12 cellular contexts compared by ENCODE assay signal in genomic region chr1:25754421-25755195, GRCh38. TPM values are rescaled to one million over a fixed set of nuclear protein-coding genes. Genes with fewer than 3 reads are reported as not detected.
DNase-seq lines count a peak whose midpoint lies in the region; ATAC-seq and TF ChIP-seq lines count a peak whose summit lies in the region.
"Had no signal": no experiment of that assay in that cellular context is flagged by ENCODE, and none has a peak within 500 bp of the region (broad histone marks: within the 10 kb centered on the region; RNA-seq: fewer than 3 reads in every experiment).

No MANE protein-coding gene starts in this region.

- POLR2A ChIA-PET in activated CD4-positive, alpha-beta T cell treated with anti-CD3 and anti-CD28 coated beads, Interleukin-2, amount 10 ng/mL, durations not matched to agents 7 days and 5 days (lab: Charles Lee), result no interaction called here

- no peak overlapping the region for H3K4me3 Mint-ChIP-seq in activated CD4-positive, alpha-beta T cell treated with anti-CD3 and anti-CD28 coated beads, Interleukin-2, amount 10 ng/mL, durations not matched to agents 7 days and 5 days
- H3K4me3 Mint-ChIP-seq in activated CD4-positive, alpha-beta T cell treated with anti-CD3 and anti-CD28 coated beads, Interleukin-2, amount 10 ng/mL, durations not matched to agents 24 days and 14 days, result no peak overlapping the region
- no peak overlapping the region for H3K4me3 Mint-ChIP-seq in stimulated activated memory B cell treated with anti-CD40 and anti-IgM and Interleukin-4, amounts not matched to agents 10 μg/mL and 1 μg/mL and 100 μg/mL, for 72 hours

- no peak for TF ChIP-seq POLR2A in heart left ventricle (IDR thresholded peaks at IDR 0.05)

- TF ChIP-seq CTCF in heart left ventricle (IDR thresholded peaks at IDR 0.05), result no peak

- no peaks in the 10 kb centered on the region for H3K27me3 Mint-ChIP-seq in activated CD4-positive, alpha-beta T cell treated with anti-CD3 and anti-CD28 coated beads, Interleukin-2, amount 10 ng/mL, durations not matched to agents 7 days and 5 days
- H3K27me3 Mint-ChIP-seq in activated CD4-positive, alpha-beta T cell treated with anti-CD3 and anti-CD28 coated beads, Interleukin-2, amount 10 ng/mL, durations not matched to agents 24 days and 14 days, result peaks cover 11% of the 10 kb centered on the region
- H3K27me3 Mint-ChIP-seq in stimulated activated memory B cell treated with anti-CD40 and anti-IgM and Interleukin-4, amounts not matched to agents 10 μg/mL and 1 μg/mL and 100 μg/mL, for 72 hours, result peaks cover 84% of the 10 kb centered on the region

- H3K36me3 ChIP-seq in heart left ventricle, result peaks cover 0 to 30% (median 19%) of the 10 kb centered on the region in 9 donors

- H3K27ac ChIP-seq in heart left ventricle, result no peak overlapping the region
- H3K27ac ChIP-seq: right atrium auricular region had no signal

- peaks cover 35% of the 10 kb centered on the region for H3K4me1 Mint-ChIP-seq in activated CD4-positive, alpha-beta T cell treated with anti-CD3 and anti-CD28 coated beads, Interleukin-2, amount 10 ng/mL, durations not matched to agents 7 days and 5 days
- peaks cover 5% of the 10 kb centered on the region for H3K4me1 Mint-ChIP-seq in activated CD4-positive, alpha-beta T cell treated with anti-CD3 and anti-CD28 coated beads, Interleukin-2, amount 10 ng/mL, durations not matched to agents 24 days and 14 days
- peaks cover 12% of the 10 kb centered on the region for H3K4me1 Mint-ChIP-seq in stimulated activated memory B cell treated with anti-CD40 and anti-IgM and Interleukin-4, amounts not matched to agents 10 μg/mL and 1 μg/mL and 100 μg/mL, for 72 hours

- H3K9me3 Mint-ChIP-seq in activated CD4-positive, alpha-beta T cell treated with anti-CD3 and anti-CD28 coated beads, Interleukin-2, amount 10 ng/mL, durations not matched to agents 7 days and 5 days, result no peaks in the 10 kb centered on the region
- no peaks in the 10 kb centered on the region for H3K9me3 Mint-ChIP-seq in activated CD4-positive, alpha-beta T cell treated with anti-CD3 and anti-CD28 coated beads, Interleukin-2, amount 10 ng/mL, durations not matched to agents 24 days and 14 days
- no peaks in the 10 kb centered on the region for H3K9me3 Mint-ChIP-seq in stimulated activated memory B cell treated with anti-CD40 and anti-IgM and Interleukin-4, amounts not matched to agents 10 μg/mL and 1 μg/mL and 100 μg/mL, for 72 hours

- H3K4me3 ChIP-seq in heart left ventricle, result no peak overlapping the region
- H3K4me3 ChIP-seq: lung, right atrium auricular region had no signal

- H3K36me3 Mint-ChIP-seq in activated CD4-positive, alpha-beta T cell treated with anti-CD3 and anti-CD28 coated beads, Interleukin-2, amount 10 ng/mL, durations not matched to agents 7 days and 5 days (ENCODE audit: low read depth), result peaks cover 26% of the 10 kb centered on the region
- peaks cover 3% of the 10 kb centered on the region for H3K36me3 Mint-ChIP-seq in activated CD4-positive, alpha-beta T cell treated with anti-CD3 and anti-CD28 coated beads, Interleukin-2, amount 10 ng/mL, durations not matched to agents 24 days and 14 days (ENCODE audit: low read depth)
- no peaks in the 10 kb centered on the region for H3K36me3 Mint-ChIP-seq in stimulated activated memory B cell treated with anti-CD40 and anti-IgM and Interleukin-4, amounts not matched to agents 10 μg/mL and 1 μg/mL and 100 μg/mL, for 72 hours

- no peaks in the 10 kb centered on the region for H3K27me3 ChIP-seq in heart left ventricle
- H3K27me3 ChIP-seq: right atrium auricular region had no signal

- CTCF ChIA-PET in activated CD4-positive, alpha-beta T cell treated with anti-CD3 and anti-CD28 coated beads, Interleukin-2, amount 10 ng/mL, durations not matched to agents 7 days and 5 days (lab: Charles Lee), result interaction anchor here (1.1 kb wide), 1 partner anchor 28 kb away, joined by 3 read pairs; no protein-coding TSS in a partner anchor

- no peaks in the 10 kb centered on the region for H3K9me3 ChIP-seq in heart left ventricle
- H3K9me3 ChIP-seq: right atrium auricular region had no signal

- peak overlapping the region; percentile 75 for H3K27ac Mint-ChIP-seq in activated CD4-positive, alpha-beta T cell treated with anti-CD3 and anti-CD28 coated beads, Interleukin-2, amount 10 ng/mL, durations not matched to agents 7 days and 5 days
- H3K27ac Mint-ChIP-seq in activated CD4-positive, alpha-beta T cell treated with anti-CD3 and anti-CD28 coated beads, Interleukin-2, amount 10 ng/mL, durations not matched to agents 24 days and 14 days, result no peak overlapping the region
- no peak overlapping the region for H3K27ac Mint-ChIP-seq in stimulated activated memory B cell treated with anti-CD40 and anti-IgM and Interleukin-4, amounts not matched to agents 10 μg/mL and 1 μg/mL and 100 μg/mL, for 72 hours

- ATAC-seq in esophagus mucosa, result peak; percentile 29
- peak; percentile 42 for ATAC-seq in stimulated activated memory B cell treated with anti-CD40 and anti-IgM and Interleukin-4, amounts not matched to agents 10 μg/mL and 1 μg/mL and 100 μg/mL, for 72 hours
- no peak for ATAC-seq in heart left ventricle

- intact Hi-C loops in activated CD4-positive, alpha-beta T cell treated with anti-CD3 and anti-CD28 coated beads, Interleukin-2, amount 10 ng/mL, durations not matched to agents 24 days and 14 days (cut with micrococcal nuclease), result no loop called here
- intact Hi-C loops in heart left ventricle (cut with DNase I), result no loop called here

- H3K4me1 ChIP-seq in heart left ventricle, result peaks cover 0 to 3% (median 0%) of the 10 kb centered on the region in 12 donors
- H3K4me1 ChIP-seq: right atrium auricular region had no signal

- DNase-seq in activated CD4-positive, alpha-beta T cell treated with anti-CD3 and anti-CD28 coated beads, Interleukin-2, amount 10 ng/mL, durations not matched to agents 7 days and 5 days, result no peak
- DNase-seq in activated CD4-positive, alpha-beta T cell treated with anti-CD3 and anti-CD28 coated beads, Interleukin-2, amount 10 ng/mL, durations not matched to agents 24 days and 14 days, result no peak
- peak; percentile 32 for DNase-seq in activated CD4-positive, alpha-beta T cell treated with anti-CD3 and anti-CD28 coated beads, Interleukin-2, amount 50 U/mL, for 1 hour
- no peak for DNase-seq in cerebellar nuclear complex (lab: John Stamatoyannopoulos, UW)
- no peak for DNase-seq in heart left ventricle
- no peak for DNase-seq in NCI-H146 treated with DMSO at 0.1 percent for 48 hours (lab: John Stamatoyannopoulos, UW; ENCODE audit: unreplicated experiment)
- DNase-seq: foreskin fibroblast, NCI-H187 treated with DMSO at 0.1 percent for 48 hours had no signal

- 69 to 92% (median 81%) methylated on average over 17 to 18 of the region's 18 CpGs for WGBS in heart left ventricle, 4 donors

RNA-seq across cellular contexts. Expression of gene SELENON, which starts 45.4 kb away (rescaled TPM):
- total RNA-seq in activated CD4-positive, alpha-beta T cell treated with anti-CD3 and anti-CD28 coated beads, Interleukin-2, amount 10 ng/mL, durations not matched to agents 7 days and 5 days, result 10 to 100 TPM; 13.7 to 14.4 TPM
- total RNA-seq in activated CD4-positive, alpha-beta T cell treated with anti-CD3 and anti-CD28 coated beads, Interleukin-2, amount 10 ng/mL, durations not matched to agents 24 days and 14 days, result 8.2 and 9.9 TPM in 2 replicates
- total RNA-seq in esophagus mucosa, result 35.2 TPM
- total RNA-seq in heart left ventricle, result 10 to 100 TPM; 39.8 to 92.3 (median 48.5) TPM
- 10 to 100 TPM; 28.9 to 53.2 TPM for polyA plus RNA-seq in heart left ventricle

Comparison
In these comparisons a context has a peak if more than half of its experiments do, and no peak if none do; other contexts are left out.
1. ATAC-seq: peak in esophagus mucosa (single experiment) and stimulated activated memory B cell treated with anti-CD40 and anti-IgM and Interleukin-4, amounts not matched to agents 10 μg/mL and 1 μg/mL and 100 μg/mL, for 72 hours (single experiment); none in heart left ventricle (0 of 4).